In genomic region chr9:127347831-127348699, GRCh38 we compare ENCODE assay signal across 8 cellular contexts. TPM values are rescaled to one million over a fixed set of nuclear protein-coding genes. Genes with fewer than 3 reads are reported as not detected.
DNase-seq lines count a peak whose midpoint lies in the region; ATAC-seq, FAIRE-seq and TF ChIP-seq lines count a peak whose summit lies in the region.

No MANE protein-coding gene starts in this region.

- H3K79me2 ChIP-seq in keratinocyte (ENCODE audit: control insufficient read depth, insufficient read depth, low read length) = no peaks in the 10 kb centered on the region

- TF ChIP-seq CTCF in AG09319 (IDR thresholded peaks at IDR 0.05; ENCODE audit: low read depth, low read length) (peak; percentile 73), VCaP (conservative IDR thresholded peaks at IDR 0.05) (peak; percentile 43), keratinocyte (optimal IDR thresholded peaks at IDR 0.05 in 1 of 3, IDR thresholded peaks at IDR 0.05 in 1 of 3, conservative IDR thresholded peaks at IDR 0.05 in 1 of 3; ENCODE audit: extremely low read depth in 1 of 3, insufficient read depth in 2 of 3, low read length in 3 of 3) (peak; percentile 38 to 57 (median 45))

- no peaks in the 10 kb centered on the region for H3K4me1 Mint-ChIP-seq in immature natural killer cell

- no peak overlapping the region for H3K4me2 ChIP-seq in keratinocyte (ENCODE audit: control insufficient read depth, extremely low read depth, insufficient read depth, low read depth, low read length)

- H3K4me3 ChIP-seq in keratinocyte (ENCODE audit: control insufficient read depth in 2 of 3, extremely low read depth in 1 of 3, insufficient read depth in 2 of 3, low read depth in 1 of 3, low read length in 3 of 3) = no peak overlapping the region

- H3K9ac ChIP-seq in keratinocyte (ENCODE audit: control insufficient read depth, extremely low read depth, insufficient read depth, low read length) = no peak overlapping the region

- dilution Hi-C loops in keratinocyte (cut with MboI; ENCODE audit: extremely low pct_ligation_motif_present, low sequenced_read_pairs) = no loop called here

- H3K36me3 ChIP-seq in keratinocyte (ENCODE audit: control insufficient read depth in 2 of 2, extremely low read depth in 1 of 2, insufficient read depth in 2 of 2, low read length in 2 of 2) = no peaks in the 10 kb centered on the region

- no peaks in the 10 kb centered on the region for H3K27me3 ChIP-seq in keratinocyte (ENCODE audit: control insufficient read depth, extremely low read depth, insufficient read depth, low read length)

- H3K9me3 ChIP-seq in keratinocyte (ENCODE audit: control insufficient read depth, low read depth, low read length) = no peaks in the 10 kb centered on the region

- DNase-seq in AG09319 (ENCODE audit: extremely low read depth, low read depth) = peak; percentile 25
- peak; percentile 32 for DNase-seq in HT-29 (ENCODE audit: low spot score)
- DNase-seq in keratinocyte (ENCODE audit: low read depth, low spot score) = no peak
- DNase-seq in immature natural killer cell = no peak

- H3K4me3 Mint-ChIP-seq in immature natural killer cell = no peak overlapping the region

- ATAC-seq in activated CD4-positive, CD25-positive, alpha-beta regulatory T cell treated with anti-CD3 and anti-CD28 coated beads, Interleukin-2, amount 50 U/mL, for 24 hours = no peak
- ATAC-seq in GM18907 (IDR thresholded peaks at IDR 0.05; ENCODE audit: unreplicated experiment) (no peak), GM19351 (IDR thresholded peaks at IDR 0.05; ENCODE audit: unreplicated experiment) (no peak)

- H3K4me1 ChIP-seq in keratinocyte (ENCODE audit: control insufficient read depth, extremely low read depth, insufficient read depth, low read length) = no peaks in the 10 kb centered on the region

- H3K9me3 Mint-ChIP-seq in immature natural killer cell = no peaks in the 10 kb centered on the region

- FAIRE-seq in keratinocyte (lab: Jason Lieb, UNC) = peak; percentile 71

- no peak overlapping the region for H3K27ac Mint-ChIP-seq in immature natural killer cell

- H3K36me3 Mint-ChIP-seq in immature natural killer cell = no peaks in the 10 kb centered on the region

- no peak overlapping the region for H3K27ac ChIP-seq in VCaP
- H3K27ac ChIP-seq in keratinocyte (ENCODE audit: control insufficient read depth, insufficient read depth, low read length) = no peak overlapping the region

- no peak overlapping the region for H2AFZ ChIP-seq in keratinocyte (ENCODE audit: control insufficient read depth, low read length)

- H4K20me1 ChIP-seq in keratinocyte (ENCODE audit: control insufficient read depth, extremely low read depth, insufficient read depth, low read length) = no peaks in the 10 kb centered on the region

- no peaks in the 10 kb centered on the region for H3K9me1 ChIP-seq in keratinocyte (ENCODE audit: control insufficient read depth, extremely low read depth, insufficient read depth, low read length)

- no peaks in the 10 kb centered on the region for H3K27me3 Mint-ChIP-seq in immature natural killer cell (ENCODE audit: low read depth in 3 of 3)

RNA-seq across cellular contexts. Expression of gene SLC2A8, which starts 48.9 kb away (rescaled TPM):
- 36.2 and 37.5 TPM in 2 replicates for total RNA-seq in HT-29 (2014; rRNA removed; shearing (Covaris generic))
- polyA plus RNA-seq in keratinocyte (7.1 to 14.2 TPM (median 9.5 TPM) in 3 replicates), immature natural killer cell (10 to 100 TPM; 11.2 to 14.5 (median 12.7) TPM)
- polyA plus RNA-seq in keratinocyte (2011; ENCODE audit: low read depth) = 2.4 TPM
- 5.4 and 8.5 TPM in 2 replicates for polyA plus RNA-seq in keratinocyte (2011; cell fraction: cytosol; rRNA removed)
- polyA plus RNA-seq in keratinocyte (2011; cell fraction: nucleus; rRNA removed) = 16.8 and 24.0 TPM in 2 replicates
- 7.5 and 9.3 TPM in 2 replicates for polyA plus RNA-seq in keratinocyte (2012; ENCODE audit: low replicate concordance)
- 7.3 to 12.3 TPM (median 8.2 TPM) in 3 replicates for polyA minus RNA-seq in keratinocyte
- 14.0 TPM for polyA minus RNA-seq in keratinocyte (2011; cell fraction: cytosol; rRNA and poly(A)+ RNA removed)
- 13.7 and 15.5 TPM in 2 replicates for polyA minus RNA-seq in keratinocyte (2011; cell fraction: nucleus; rRNA and poly(A)+ RNA removed)

Comparison
In these comparisons a context has a peak if more than half of its experiments do, and no peak if none do; other contexts are left out.
1. DNase-seq: peak in AG09319 (single experiment) and HT-29 (single experiment); none in keratinocyte (single experiment) and immature natural killer cell (0 of 3).
2. Peak in every context shown above with its lines, with median percentiles within 50 percentile points of each other: CTCF ChIP-seq.